In genomic region chr5:42811591-42812392, GRCh38 we compare ENCODE assay signal across 8 cellular contexts. TPM values are rescaled to one million over a fixed set of nuclear protein-coding genes. Genes with fewer than 3 reads are reported as not detected.
A peak's percentile ranks its signal among the peaks of the same experiment; 100 is the strongest.
DNase-seq lines count a peak whose midpoint lies in the region; ATAC-seq, FAIRE-seq and TF ChIP-seq lines count a peak whose summit lies in the region.

Gene SELENOP (minus strand): TSS chr5:42811892. CDS start chr5:42808353, 3,539 bp downstream.

- no peaks in the 10 kb centered on the region for H3K27me3 Mint-ChIP-seq in T-helper 17 cell
- H3K27me3 Mint-ChIP-seq in osteocyte (ENCODE audit: unreplicated experiment): peaks cover 13% of the 10 kb centered on the region

- intact Hi-C loops in head of caudate nucleus (cut with DNase I): no loop called here

- H3K4me3 Mint-ChIP-seq in T-helper 17 cell (no peak within 1 kb of the TSS), osteocyte (ENCODE audit: unreplicated experiment) (peak within 1 kb of the TSS; percentile 62)

- H3K4me1 Mint-ChIP-seq in T-helper 17 cell: peaks cover 3% of the 10 kb centered on the region
- peaks cover 3% of the 10 kb centered on the region for H3K4me1 Mint-ChIP-seq in osteocyte (ENCODE audit: unreplicated experiment)

- no peaks in the 10 kb centered on the region for H3K27me3 ChIP-seq in H7 (ENCODE audit: control insufficient read depth, insufficient read depth, low read length)
- H3K27me3 ChIP-seq in effector memory CD4-positive, alpha-beta T cell (replicated peaks; ENCODE audit: control insufficient read depth, insufficient read depth, low read length, poor library complexity, severe bottlenecking): no peaks in the 10 kb centered on the region

- H3K36me3 ChIP-seq in H7 (replicated peaks; ENCODE audit: control insufficient read depth, insufficient read depth, low read length): no peaks in the 10 kb centered on the region
- no peaks in the 10 kb centered on the region for H3K36me3 ChIP-seq in effector memory CD4-positive, alpha-beta T cell (ENCODE audit: control insufficient read depth, insufficient read depth, low read length)

- DNase-seq in H7 (peak; percentile 48), T-helper 17 cell (no peak), head of caudate nucleus (peak in 39 of 42 donors; percentile 22 to 86 (median 65)), osteocyte (ENCODE audit: extremely low spot score, unreplicated experiment) (no peak), GM12892 (ENCODE audit: insufficient read length) (no peak)
- no peak for DNase-seq in effector memory CD4-positive, alpha-beta T cell

- H3K4me3 ChIP-seq in H7 (ENCODE audit: insufficient read depth, low read depth, low read length): peak within 1 kb of the TSS; percentile 21; the same call in 1 of the 2 replicates
- H3K4me3 ChIP-seq in effector memory CD4-positive, alpha-beta T cell (ENCODE audit: insufficient read depth, low read depth, low read length, poor library complexity, severe bottlenecking): no peak within 1 kb of the TSS

- FAIRE-seq in GM12892 (lab: Jason Lieb, UNC): no peak

- no peaks in the 10 kb centered on the region for H3K4me1 ChIP-seq in effector memory CD4-positive, alpha-beta T cell (ENCODE audit: control insufficient read depth, insufficient read depth, low read length, poor library complexity, severe bottlenecking)

- no peaks in the 10 kb centered on the region for H3K9me3 ChIP-seq in T-helper 17 cell (ENCODE audit: control insufficient read depth, low read length, poor library complexity, severe bottlenecking)
- no peaks in the 10 kb centered on the region for H3K9me3 ChIP-seq in effector memory CD4-positive, alpha-beta T cell (ENCODE audit: control insufficient read depth, low read length)

- H3K36me3 Mint-ChIP-seq in T-helper 17 cell (ENCODE audit: low read depth) (no peaks in the 10 kb centered on the region), osteocyte (ENCODE audit: unreplicated experiment) (no peaks in the 10 kb centered on the region)

- no peak within 1 kb of the TSS for H3K27ac ChIP-seq in effector memory CD4-positive, alpha-beta T cell (ENCODE audit: insufficient read depth, low read length, poor library complexity, severe bottlenecking)

- TF ChIP-seq POLR2A in GM12892 (IDR thresholded peaks at IDR 0.05; ENCODE audit: low read depth, low read length): no peak

- H3K27ac Mint-ChIP-seq in T-helper 17 cell: peak within 1 kb of the TSS; percentile 39
- H3K27ac Mint-ChIP-seq in osteocyte (ENCODE audit: unreplicated experiment): no peak within 1 kb of the TSS

- ATAC-seq in T-helper 17 cell (no peak), GM21367 (IDR thresholded peaks at IDR 0.05; ENCODE audit: unreplicated experiment) (no peak), HG02571 (IDR thresholded peaks at IDR 0.05; ENCODE audit: unreplicated experiment) (no peak)

- TF ChIP-seq CTCF in osteocyte (IDR thresholded peaks at IDR 0.05): no peak

- H3K9me3 Mint-ChIP-seq in osteocyte (ENCODE audit: unreplicated experiment): no peaks in the 10 kb centered on the region

RNA-seq across cellular contexts. Expression of gene SELENOP, which starts in this region (rescaled TPM):
- 44.9 and 56.9 TPM in 2 replicates for total RNA-seq in H7 (2014; rRNA removed; shearing (Covaris generic))
- under 1 TPM in 1 of 2 donors, not detected in 1; 0.70 TPM for total RNA-seq in T-helper 17 cell
- 55.8 and 70.3 TPM in 2 replicates for total RNA-seq in osteocyte
- polyA plus RNA-seq in GM12892 (2012; ENCODE audit: missing spikeins): 0.98 TPM

Comparison
In these comparisons a context has a peak if more than half of its experiments do, and no peak if none do; other contexts are left out.
1. RNA of gene SELENOP (total RNA-seq): 55.8 to 70.3 TPM in osteocyte and 44.9 to 56.9 TPM in H7; 0.70 TPM in T-helper 17 cell; every median in the first group is over 10 times any median in the second.
2. DNase-seq: peak in H7 (single experiment) and head of caudate nucleus (39 of 42); none in T-helper 17 cell (0 of 3), osteocyte (single experiment), GM12892 (single experiment) and effector memory CD4-positive, alpha-beta T cell (0 of 3).